ENCODE assay signal across 17 cellular contexts in the genomic region with DNA sequence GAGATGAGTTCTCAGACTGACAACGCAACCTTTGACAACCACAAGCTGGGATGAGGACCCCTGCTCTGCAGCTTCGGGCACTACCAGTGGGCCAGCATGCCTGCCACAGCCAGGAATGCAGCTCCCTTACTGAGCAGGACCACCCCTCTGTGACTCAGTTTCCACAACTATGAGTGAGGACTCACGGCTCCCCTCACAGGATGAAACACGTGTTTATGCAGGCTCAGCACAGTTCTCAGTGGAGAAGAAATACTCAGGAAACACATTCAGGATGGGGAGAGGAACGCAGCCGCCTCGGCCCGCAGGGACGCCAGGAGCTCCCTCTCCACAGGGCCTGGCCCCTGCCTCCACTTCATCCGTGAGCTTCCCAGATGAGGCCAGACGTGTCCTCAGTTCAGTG. TPM values are rescaled to one million over a fixed set of nuclear protein-coding genes. Genes with fewer than 3 reads are reported as not detected.
A peak's percentile ranks its signal among the peaks of the same experiment; 100 is the strongest.
DNase-seq lines count a peak whose midpoint lies in the region; ATAC-seq, FAIRE-seq and TF ChIP-seq lines count a peak whose summit lies in the region.
"Had no signal": no experiment of that assay in that cellular context is flagged by ENCODE, and none has a peak within 500 bp of the region (broad histone marks: within the 10 kb centered on the region; RNA-seq: fewer than 3 reads in every experiment).

No MANE protein-coding gene starts in this region.

- 97% methylated on average over 5 of the region's 11 CpGs for WGBS in right lobe of liver (ENCODE audit: insufficient coverage, low coverage, low lambda C conversion rate, missing lambda C conversion rate)

- H3K27me3 ChIP-seq in right lobe of liver, result no peaks in the 10 kb centered on the region
- H3K27me3 ChIP-seq: BLaER1 treated with 17β-estradiol and CSF1 and Interleukin-3, amounts not matched to agents 10 nM and 100 nM had no signal

- peaks cover 46% of the 10 kb centered on the region for H3K36me3 Mint-ChIP-seq in T-helper 2 cell treated with Interferon-gamma antibody and Interleukin-4, amounts not matched to agents 5 μg/mL and 100 μg/mL, for 36 hours (ENCODE audit: low read depth)
- peaks cover 41% of the 10 kb centered on the region for H3K36me3 Mint-ChIP-seq in activated naive CD4-positive, alpha-beta T cell treated with anti-CD3 and anti-CD28 coated beads, Interleukin-2, amount 10 ng/mL, durations not matched to agents 7 days and 5 days
- H3K36me3 Mint-ChIP-seq in activated naive CD4-positive, alpha-beta T cell treated with anti-CD3 and anti-CD28 coated beads for 36 hours (ENCODE audit: low read depth), result peaks cover 25% of the 10 kb centered on the region
- H3K36me3 Mint-ChIP-seq in T-helper 17 cell (ENCODE audit: low read depth), result no peaks in the 10 kb centered on the region

- H3K27ac Mint-ChIP-seq in T-helper 2 cell treated with Interferon-gamma antibody and Interleukin-4, amounts not matched to agents 5 μg/mL and 100 μg/mL, for 36 hours, result no peak overlapping the region
- H3K27ac Mint-ChIP-seq in activated naive CD4-positive, alpha-beta T cell treated with anti-CD3 and anti-CD28 coated beads, Interleukin-2, amount 10 ng/mL, durations not matched to agents 7 days and 5 days, result peak overlapping the region; percentile 37
- H3K27ac Mint-ChIP-seq in activated naive CD4-positive, alpha-beta T cell treated with anti-CD3 and anti-CD28 coated beads for 36 hours, result no peak overlapping the region
- H3K27ac Mint-ChIP-seq in T-helper 17 cell, result peak overlapping the region; percentile 16
- H3K27ac Mint-ChIP-seq: CD4-positive, CD25-positive, alpha-beta regulatory T cell; HFFc6 had no signal

- H3K9me3 ChIP-seq in T-helper 17 cell (ENCODE audit: control insufficient read depth, low read length, poor library complexity, severe bottlenecking) (no peaks in the 10 kb centered on the region), right lobe of liver (no peaks in the 10 kb centered on the region)
- H3K9me3 ChIP-seq: BLaER1 treated with 17β-estradiol and CSF1 and Interleukin-3, amounts not matched to agents 10 nM and 100 nM; HAP-1 had no signal

- CTCF ChIA-PET in activated naive CD4-positive, alpha-beta T cell treated with anti-CD3 and anti-CD28 coated beads, Interleukin-2, amount 10 ng/mL, durations not matched to agents 7 days and 5 days (lab: Charles Lee), result no interaction called here
- CTCF ChIA-PET in activated naive CD4-positive, alpha-beta T cell treated with anti-CD3 and anti-CD28 coated beads for 36 hours (lab: Charles Lee), result interaction anchor here (0.7 to 0.9 kb wide), 2 partner anchors 188 to 207 kb away, joined by 3 to 6 read pairs; no protein-coding TSS in a partner anchor

- FAIRE-seq in urothelium cell line (lab: Jason Lieb, UNC), result no peak
- FAIRE-seq: H1 had no signal

- TF ChIP-seq POLR2A in right lobe of liver (IDR thresholded peaks at IDR 0.05), result no peak

- ATAC-seq in T-helper 17 cell (no peak), right lobe of liver (no peak)

- H3K4me1 ChIP-seq in right lobe of liver, result no peaks in the 10 kb centered on the region
- H3K4me1 ChIP-seq: HAP-1 had no signal

- H3K27ac ChIP-seq in right lobe of liver, result no peak overlapping the region
- H3K27ac ChIP-seq: 22Rv1; BLaER1 treated with 17β-estradiol and CSF1 and Interleukin-3, amounts not matched to agents 10 nM and 100 nM; HL-60 had no signal

- no peak for TF ChIP-seq CTCF in right lobe of liver (IDR thresholded peaks at IDR 0.05)

- H3K27me3 Mint-ChIP-seq in T-helper 2 cell treated with Interferon-gamma antibody and Interleukin-4, amounts not matched to agents 5 μg/mL and 100 μg/mL, for 36 hours (ENCODE audit: low read depth), result no peaks in the 10 kb centered on the region
- no peaks in the 10 kb centered on the region for H3K27me3 Mint-ChIP-seq in activated naive CD4-positive, alpha-beta T cell treated with anti-CD3 and anti-CD28 coated beads, Interleukin-2, amount 10 ng/mL, durations not matched to agents 7 days and 5 days
- H3K27me3 Mint-ChIP-seq in activated naive CD4-positive, alpha-beta T cell treated with anti-CD3 and anti-CD28 coated beads for 36 hours (ENCODE audit: low read depth), result no peaks in the 10 kb centered on the region
- no peaks in the 10 kb centered on the region for H3K27me3 Mint-ChIP-seq in T-helper 17 cell
- H3K27me3 Mint-ChIP-seq: CD4-positive, CD25-positive, alpha-beta regulatory T cell had no signal

- H3K4me3 Mint-ChIP-seq in T-helper 2 cell treated with Interferon-gamma antibody and Interleukin-4, amounts not matched to agents 5 μg/mL and 100 μg/mL, for 36 hours, result peak overlapping the region; percentile 24
- H3K4me3 Mint-ChIP-seq in activated naive CD4-positive, alpha-beta T cell treated with anti-CD3 and anti-CD28 coated beads, Interleukin-2, amount 10 ng/mL, durations not matched to agents 7 days and 5 days, result no peak overlapping the region
- no peak overlapping the region for H3K4me3 Mint-ChIP-seq in activated naive CD4-positive, alpha-beta T cell treated with anti-CD3 and anti-CD28 coated beads for 36 hours
- H3K4me3 Mint-ChIP-seq in T-helper 17 cell, result peak overlapping the region; percentile 19
- H3K4me3 Mint-ChIP-seq: HFFc6 had no signal

- H3K4me3 ChIP-seq in right lobe of liver, result no peak overlapping the region
- H3K4me3 ChIP-seq: BLaER1 treated with 17β-estradiol and CSF1 and Interleukin-3, amounts not matched to agents 10 nM and 100 nM; HAP-1 had no signal

- no peak for DNase-seq in T-helper 2 cell treated with Interferon-gamma antibody and Interleukin-4, amounts not matched to agents 5 μg/mL and 100 μg/mL, for 36 hours (ENCODE audit: low spot score)
- DNase-seq in T-helper 2 cell, result no peak
- no peak for DNase-seq in activated naive CD4-positive, alpha-beta T cell treated with anti-CD3 and anti-CD28 coated beads, Interleukin-2, amount 10 ng/mL, durations not matched to agents 7 days and 5 days
- no peak for DNase-seq in activated naive CD4-positive, alpha-beta T cell treated with anti-CD3 and anti-CD28 coated beads for 36 hours
- no peak for DNase-seq in T-helper 17 cell
- peak in 2 of 3 donors; percentile 7 to 40 for DNase-seq in right lobe of liver
- DNase-seq in A172 (ENCODE audit: low spot score), result no peak
- no peak for DNase-seq in urothelium cell line (ENCODE audit: low spot score)
- DNase-seq: CD4-positive, CD25-positive, alpha-beta regulatory T cell; DMS53; GF-D8; HFFc6 had no signal

- H3K36me3 ChIP-seq in right lobe of liver, result peaks cover 0 to 24% (median 3%) of the 10 kb centered on the region in 4 donors

- intact Hi-C loops in activated naive CD4-positive, alpha-beta T cell treated with anti-CD3 and anti-CD28 coated beads for 36 hours (cut with micrococcal nuclease), result loop anchor here (5.0 kb wide), 1 partner anchor 141 kb away; no protein-coding TSS in a partner anchor
- intact Hi-C loops in right lobe of liver (cut with DNase I), result no loop called here

- H3K9me3 Mint-ChIP-seq in T-helper 2 cell treated with Interferon-gamma antibody and Interleukin-4, amounts not matched to agents 5 μg/mL and 100 μg/mL, for 36 hours, result no peaks in the 10 kb centered on the region
- no peaks in the 10 kb centered on the region for H3K9me3 Mint-ChIP-seq in activated naive CD4-positive, alpha-beta T cell treated with anti-CD3 and anti-CD28 coated beads, Interleukin-2, amount 10 ng/mL, durations not matched to agents 7 days and 5 days
- H3K9me3 Mint-ChIP-seq in activated naive CD4-positive, alpha-beta T cell treated with anti-CD3 and anti-CD28 coated beads for 36 hours, result no peaks in the 10 kb centered on the region
- H3K9me3 Mint-ChIP-seq: CD4-positive, CD25-positive, alpha-beta regulatory T cell had no signal

- peaks cover 36% of the 10 kb centered on the region for H3K4me1 Mint-ChIP-seq in T-helper 2 cell treated with Interferon-gamma antibody and Interleukin-4, amounts not matched to agents 5 μg/mL and 100 μg/mL, for 36 hours (ENCODE audit: low read depth)
- peaks cover 38% of the 10 kb centered on the region for H3K4me1 Mint-ChIP-seq in activated naive CD4-positive, alpha-beta T cell treated with anti-CD3 and anti-CD28 coated beads, Interleukin-2, amount 10 ng/mL, durations not matched to agents 7 days and 5 days
- peaks cover 4% of the 10 kb centered on the region for H3K4me1 Mint-ChIP-seq in activated naive CD4-positive, alpha-beta T cell treated with anti-CD3 and anti-CD28 coated beads for 36 hours (ENCODE audit: low read depth)
- H3K4me1 Mint-ChIP-seq in T-helper 17 cell, result peaks cover 9% of the 10 kb centered on the region

RNA-seq across cellular contexts. Expression of gene DNASE1, which starts 14.1 kb away (rescaled TPM):
- 10 to 100 TPM; 13.5 to 13.8 TPM for total RNA-seq in activated naive CD4-positive, alpha-beta T cell treated with anti-CD3 and anti-CD28 coated beads for 36 hours
- total RNA-seq in T-helper 17 cell, result 10 to 100 TPM; 19.6 to 21.5 TPM
- total RNA-seq in right lobe of liver, result 1 to 10 TPM; 1.4 to 6.2 (median 3.1) TPM
- total RNA-seq in A172 (2014; rRNA removed; shearing (Covaris generic)), result 7.8 and 10.5 TPM in 2 replicates

RNA-seq across cellular contexts. Expression of gene TRAP1, which starts 48.7 kb away (rescaled TPM):
- total RNA-seq in activated naive CD4-positive, alpha-beta T cell treated with anti-CD3 and anti-CD28 coated beads for 36 hours, result 100 to 1,000 TPM; 384 to 396 TPM
- 10 to 100 TPM; 77.2 to 80.4 TPM for total RNA-seq in T-helper 17 cell
- 100 to 1,000 TPM in 4 of 6 experiments, 10 to 100 TPM in 2; 93.4 to 169 (median 123) TPM for total RNA-seq in right lobe of liver
- total RNA-seq in A172 (2014; rRNA removed; shearing (Covaris generic)), result 106 and 123 TPM in 2 replicates

RNA-seq across cellular contexts. Expression of gene SLX4, which starts 57.2 kb away (rescaled TPM):
- 10 to 100 TPM; 14.0 to 14.1 TPM for total RNA-seq in activated naive CD4-positive, alpha-beta T cell treated with anti-CD3 and anti-CD28 coated beads for 36 hours
- total RNA-seq in T-helper 17 cell (1 to 10 TPM; 5.6 TPM), right lobe of liver (1 to 10 TPM; 1.8 to 2.9 (median 2.2) TPM)
- total RNA-seq in A172 (2014; rRNA removed; shearing (Covaris generic)), result 7.0 and 7.4 TPM in 2 replicates

Comparison
In these comparisons a context has a peak if more than half of its experiments do, and no peak if none do; other contexts are left out.
1. H3K27ac Mint-ChIP-seq: peak in activated naive CD4-positive, alpha-beta T cell treated with anti-CD3 and anti-CD28 coated beads, Interleukin-2, amount 10 ng/mL, durations not matched to agents 7 days and 5 days (single experiment) and T-helper 17 cell (single experiment); none in T-helper 2 cell treated with Interferon-gamma antibody and Interleukin-4, amounts not matched to agents 5 μg/mL and 100 μg/mL, for 36 hours (single experiment) and activated naive CD4-positive, alpha-beta T cell treated with anti-CD3 and anti-CD28 coated beads for 36 hours (single experiment).
2. DNase-seq: peak in right lobe of liver (2 of 3); none in T-helper 2 cell treated with Interferon-gamma antibody and Interleukin-4, amounts not matched to agents 5 μg/mL and 100 μg/mL, for 36 hours (single experiment), T-helper 2 cell (0 of 5), activated naive CD4-positive, alpha-beta T cell treated with anti-CD3 and anti-CD28 coated beads, Interleukin-2, amount 10 ng/mL, durations not matched to agents 7 days and 5 days (single experiment), activated naive CD4-positive, alpha-beta T cell treated with anti-CD3 and anti-CD28 coated beads for 36 hours (single experiment), T-helper 17 cell (0 of 3), A172 (single experiment) and urothelium cell line (single experiment).
3. H3K4me3 Mint-ChIP-seq: peak in T-helper 2 cell treated with Interferon-gamma antibody and Interleukin-4, amounts not matched to agents 5 μg/mL and 100 μg/mL, for 36 hours (single experiment) and T-helper 17 cell (single experiment); none in activated naive CD4-positive, alpha-beta T cell treated with anti-CD3 and anti-CD28 coated beads, Interleukin-2, amount 10 ng/mL, durations not matched to agents 7 days and 5 days (single experiment) and activated naive CD4-positive, alpha-beta T cell treated with anti-CD3 and anti-CD28 coated beads for 36 hours (single experiment).